ENCODE assay signal across 25 cellular contexts in the genomic region with DNA sequence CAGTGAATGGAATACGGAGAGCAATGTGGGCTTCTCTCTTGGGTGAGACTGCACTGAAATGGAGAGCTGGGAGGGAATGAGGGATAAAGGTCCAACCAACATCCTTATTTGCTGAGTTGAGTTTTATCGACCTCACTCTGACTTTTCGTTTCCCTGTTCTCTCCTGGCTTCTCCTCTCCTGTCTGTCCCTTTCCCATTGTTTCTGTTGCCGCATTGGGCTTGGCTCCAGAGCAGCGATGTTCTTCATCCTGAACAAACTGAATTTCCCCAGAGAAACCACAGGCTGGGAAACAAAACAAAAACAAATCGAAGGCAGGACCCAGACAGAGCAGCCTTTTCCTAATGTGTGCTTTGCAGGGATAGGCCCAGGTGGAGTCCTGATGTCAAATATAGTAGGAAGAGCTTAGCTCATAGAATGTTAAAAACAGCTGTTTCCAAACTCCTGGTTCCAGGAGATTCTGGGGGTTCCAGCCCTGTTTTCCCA. TPM values are rescaled to one million over a fixed set of nuclear protein-coding genes. Genes with fewer than 3 reads are reported as not detected.
DNase-seq lines count a peak whose midpoint lies in the region; ATAC-seq, FAIRE-seq and TF ChIP-seq lines count a peak whose summit lies in the region.
"Had no signal": no experiment of that assay in that cellular context is flagged by ENCODE, and none has a peak within 500 bp of the region (broad histone marks: within the 10 kb centered on the region; RNA-seq: fewer than 3 reads in every experiment).

No MANE protein-coding gene starts in this region.

- intact Hi-C loops in right lobe of liver (cut with DNase I): no loop called here

- H3K36me3 ChIP-seq in right lobe of liver: no peaks in the 10 kb centered on the region
- no peaks in the 10 kb centered on the region for H3K36me3 ChIP-seq in thoracic aorta
- no peaks in the 10 kb centered on the region for H3K36me3 ChIP-seq in brain microvascular endothelial cell (replicated peaks)
- H3K36me3 ChIP-seq in right atrium auricular region: no peaks in the 10 kb centered on the region

- no peaks in the 10 kb centered on the region for H3K9me3 ChIP-seq in right lobe of liver
- H3K9me3 ChIP-seq in thoracic aorta: peaks cover 9% of the 10 kb centered on the region
- H3K9me3 ChIP-seq in right atrium auricular region: peaks cover 0 to 24% of the 10 kb centered on the region in 2 donors

- H3K27me3 ChIP-seq in right lobe of liver (no peaks in the 10 kb centered on the region), thoracic aorta (replicated peaks; ENCODE audit: insufficient read depth) (no peaks in the 10 kb centered on the region), brain microvascular endothelial cell (replicated peaks) (no peaks in the 10 kb centered on the region), right atrium auricular region (no peaks in the 10 kb centered on the region)

- WGBS in right lobe of liver (ENCODE audit: insufficient coverage, low coverage, low lambda C conversion rate, missing lambda C conversion rate): 22% methylated on average over 6 of the region's 6 CpGs

- ATAC-seq in right lobe of liver (peak; percentile 27 to 66 (median 62)), thoracic aorta (ENCODE audit: insufficient number of reproducible peaks, low FRiP score, low read depth) (no peak), GM21529 (IDR thresholded peaks at IDR 0.05; ENCODE audit: unreplicated experiment) (no peak)
- ATAC-seq: activated CD4-positive, CD25-positive, alpha-beta regulatory T cell treated with anti-CD3 and anti-CD28 coated beads, Interleukin-2, amount 50 U/mL, for 24 hours; CD8-positive, alpha-beta T cell; Panc1 had no signal

- H3K4me3 ChIP-seq in right lobe of liver: no peak overlapping the region
- H3K4me3 ChIP-seq in thoracic aorta: no peak overlapping the region
- no peak overlapping the region for H3K4me3 ChIP-seq in brain microvascular endothelial cell (ENCODE audit: low read depth, low read length)
- no peak overlapping the region for H3K4me3 ChIP-seq in right atrium auricular region

- in situ Hi-C loops in brain microvascular endothelial cell (cut with HindIII; ENCODE audit: low pct_ligation_motif_present, low sequenced_read_pairs): no loop called here

- TF ChIP-seq POLR2A in right lobe of liver (IDR thresholded peaks at IDR 0.05): no peak

- H3K4me1 ChIP-seq in right lobe of liver: peaks cover 0 to 11% (median 0%) of the 10 kb centered on the region in 4 donors
- H3K4me1 ChIP-seq in thoracic aorta (ENCODE audit: control insufficient read depth in 1 of 2, low read depth in 2 of 2): peaks cover 4 to 40% of the 10 kb centered on the region in 2 donors
- peaks cover 0 to 11% of the 10 kb centered on the region in 2 donors for H3K4me1 ChIP-seq in right atrium auricular region

- DNase-seq in M059J (ENCODE audit: low read depth) (peak; percentile 31), right lobe of liver (no peak), thoracic aorta (ENCODE audit: low spot score) (no peak), brain microvascular endothelial cell (no peak), right atrium auricular region (ENCODE audit: low spot score) (no peak)
- DNase-seq: activated CD8-positive, alpha-beta memory T cell treated with anti-CD3 and anti-CD28 coated beads for 24 hours; activated naive CD4-positive, alpha-beta T cell treated with anti-CD3 and anti-CD28 coated beads for 36 hours; activated T-cell treated with anti-CD3 and anti-CD28 coated beads, Interleukin-2, amount 50 U/mL, for 48 hours; AML-193; amygdala; CD8-positive, alpha-beta T cell; DND-41; HFFc6; Karpas-422; NCI-H187 treated with DMSO at 0.1 percent for 48 hours; nephron progenitor cell; SIG-M5; stimulated activated CD4-positive, alpha-beta T cell treated with anti-CD3 and anti-CD28 coated beads, Interleukin-1b, Interleukin-23, amount 100 ng/mL, for 48 hours had no signal

- no peak for TF ChIP-seq CTCF in right lobe of liver (IDR thresholded peaks at IDR 0.05)
- TF ChIP-seq CTCF in thoracic aorta (IDR thresholded peaks at IDR 0.05): no peak
- TF ChIP-seq CTCF in brain microvascular endothelial cell (IDR thresholded peaks at IDR 0.05; ENCODE audit: low read depth, low read length, missing control alignments): no peak
- TF ChIP-seq CTCF in right atrium auricular region (IDR thresholded peaks at IDR 0.05): no peak

- H3K27ac ChIP-seq in right lobe of liver (peak overlapping the region in 1 of 3 donors; percentile 13), thoracic aorta (peak overlapping the region; percentile 51 to 54), brain microvascular endothelial cell (no peak overlapping the region), right atrium auricular region (no peak overlapping the region)

- peak; percentile 72 for FAIRE-seq in endometrium (lab: Jason Lieb, UNC)
- FAIRE-seq: GM12892 had no signal

RNA-seq across cellular contexts. Expression of a gene that starts 30.0 kb away (rescaled TPM):
- 0.71 and 1.8 TPM in 2 replicates for total RNA-seq in M059J (2014; rRNA removed; shearing (Covaris generic))
- total RNA-seq in right lobe of liver (under 1 TPM in 4 of 6 experiments, not detected in 2; 0.21 to 0.31 (median 0.24) TPM), thoracic aorta (1 to 10 TPM; 4.6 to 7.4 TPM), right atrium auricular region (1 to 10 TPM in 1 of 2 donors, under 1 TPM in 1; 0.43 to 1.1 TPM)
- total RNA-seq: activated naive CD4-positive, alpha-beta T cell treated with anti-CD3 and anti-CD28 coated beads for 36 hours; CD8-positive, alpha-beta T cell; HT1080 had no signal

RNA-seq across cellular contexts. Expression of a gene that starts 34.6 kb away (rescaled TPM):
- total RNA-seq in M059J (2014; rRNA removed; shearing (Covaris generic)): 0.52 TPM in 1 of 2 replicates, not detected in the other
- total RNA-seq in right lobe of liver: under 1 TPM in 2 of 6 experiments, not detected in 4; 0.60 to 0.68 TPM
- total RNA-seq in thoracic aorta: 1 to 10 TPM; 1.6 to 4.3 TPM
- total RNA-seq in right atrium auricular region: under 1 TPM in 1 of 2 donors, not detected in 1; 0.71 TPM
- total RNA-seq: HFFc6, NCI-H460 had no signal

RNA-seq across cellular contexts. Expression of a gene that starts 50.7 kb away (rescaled TPM):
- 0.54 and 3.3 TPM in 2 replicates for total RNA-seq in M059J (2014; rRNA removed; shearing (Covaris generic))
- total RNA-seq in right lobe of liver (10 to 100 TPM in 1 of 6 experiments, 1 to 10 TPM in 5; 3.9 to 12.3 (median 7.2) TPM), thoracic aorta (1 to 10 TPM; 2.5 to 4.1 TPM), right atrium auricular region (1 to 10 TPM in 1 of 2 donors, under 1 TPM in 1; 0.67 to 1.7 TPM)

Comparison
In these comparisons a context has a peak if more than half of its experiments do, and no peak if none do; other contexts are left out.
1. ATAC-seq: peak in right lobe of liver (4 of 4); none in thoracic aorta (single experiment) and GM21529 (single experiment).
2. H3K27ac ChIP-seq: peak in thoracic aorta (2 of 2); none in brain microvascular endothelial cell (single experiment) and right atrium auricular region (0 of 2).